ENCODE assay signal across 22 cellular contexts in the genomic region with DNA sequence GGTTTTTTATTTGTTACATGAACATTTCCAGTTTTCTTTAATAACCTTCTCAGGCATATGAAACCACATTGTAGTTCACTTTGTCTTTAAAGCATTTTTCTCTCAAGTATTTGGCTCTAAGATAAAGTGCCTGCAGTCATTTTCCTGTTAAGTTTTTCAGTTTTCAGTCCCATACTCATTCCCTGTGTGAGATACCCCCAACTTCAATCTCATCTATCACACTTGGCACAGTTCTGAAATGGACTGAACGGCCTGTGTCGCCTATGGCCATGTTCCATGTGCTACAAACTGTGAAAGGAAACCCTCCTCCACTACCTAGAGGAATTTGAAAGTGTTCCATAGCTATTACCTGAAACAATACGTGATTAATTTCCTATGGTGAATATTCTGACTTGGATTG.
DNase-seq lines count a peak whose midpoint lies in the region; ATAC-seq and TF ChIP-seq lines count a peak whose summit lies in the region.
"Had no signal": no experiment of that assay in that cellular context is flagged by ENCODE, and none has a peak within 500 bp of the region (broad histone marks: within the 10 kb centered on the region; RNA-seq: fewer than 3 reads in every experiment).

No MANE protein-coding gene starts in this region.

- no peak overlapping the region for H2BK120ac ChIP-seq in H9 (ENCODE audit: low read depth, low read length, poor library complexity, severe bottlenecking)

- H4K20me1 ChIP-seq in H9 (ENCODE audit: control insufficient read depth, insufficient read depth, insufficient read length), result no peaks in the 10 kb centered on the region
- H4K20me1 ChIP-seq: BLaER1 had no signal

- H3K4me1 Mint-ChIP-seq in H9, result peaks cover 44 to 51% of the 10 kb centered on the region in 2 experiments

- no peaks in the 10 kb centered on the region; a peak in 1 of 5 replicates for H3K9me3 Mint-ChIP-seq in H9

- peak overlapping the region; percentile 76 for H2AFZ ChIP-seq in H9 (ENCODE audit: low read length)

- H3K79me2 ChIP-seq in H9 (ENCODE audit: insufficient read depth, low read length), result no peaks in the 10 kb centered on the region

- H2BK12ac ChIP-seq in H9 (ENCODE audit: insufficient read length, low read depth, low read length), result no peak overlapping the region

- no peak overlapping the region for H3K4me2 ChIP-seq in H9 (ENCODE audit: insufficient read depth, insufficient read length, low read length)
- H3K4me2 ChIP-seq: BLaER1 had no signal

- H3K56ac ChIP-seq in H9 (ENCODE audit: insufficient read length, low read depth, low read length), result no peak overlapping the region

- no peaks in the 10 kb centered on the region for H3K23me2 ChIP-seq in H9 (ENCODE audit: insufficient read length, low read depth, low read length, poor library complexity, severe bottlenecking)

- no peaks in the 10 kb centered on the region for H3K79me1 ChIP-seq in H9 (ENCODE audit: insufficient read depth, low read depth, low read length, poor library complexity, severe bottlenecking)

- H2BK20ac ChIP-seq in H9 (ENCODE audit: low read depth, low read length, poor library complexity, severe bottlenecking), result no peak overlapping the region

- H3K23ac ChIP-seq in H9 (ENCODE audit: insufficient read length, low read depth, low read length), result no peak overlapping the region

- H3K36me3 Mint-ChIP-seq in H9 (ENCODE audit: insufficient read depth in 1 of 3, low read depth in 3 of 3), result peaks cover 0 to 5% (median 2%) of the 10 kb centered on the region in 3 experiments; a peak in 2 of 7 replicates

- H2AK5ac ChIP-seq in H9 (ENCODE audit: insufficient read length, low read length), result no peak overlapping the region

- H3T11ph ChIP-seq in H9 (ENCODE audit: low read length), result peak overlapping the region; percentile 80

- no peak overlapping the region for H4K8ac ChIP-seq in H9 (replicated peaks; ENCODE audit: insufficient read length, low read depth, low read length)

- no peaks in the 10 kb centered on the region for H3K36me3 ChIP-seq in iPS-18a (ENCODE audit: control insufficient read depth, low read depth, low read length)
- H3K36me3 ChIP-seq: BLaER1, HAP-1, tibial artery had no signal

- H3K4me1 ChIP-seq in H9 (ENCODE audit: insufficient read depth, low read length), result peaks cover 9% of the 10 kb centered on the region
- peaks cover 38% of the 10 kb centered on the region for H3K4me1 ChIP-seq in iPS-18a (ENCODE audit: control insufficient read depth, low read depth, low read length)
- H3K4me1 ChIP-seq: BLaER1, HAP-1, psoas muscle, tibial artery had no signal

- no CpG with 5 or more reads among the region's 3 CpGs for WGBS in H9 (ENCODE audit: extremely low coverage, insufficient read length, low lambda C conversion rate)

- H3K9ac ChIP-seq in H9 (ENCODE audit: extremely low read depth, insufficient read length, low read length) (peak overlapping the region; percentile 20), iPS-18a (ENCODE audit: low read length) (no peak overlapping the region)
- H3K9ac ChIP-seq: BLaER1 had no signal

- TF ChIP-seq CTCF in H9 (conservative IDR thresholded peaks at IDR 0.05), result no peak

- H3K27ac ChIP-seq in H9 (ENCODE audit: insufficient read length, low read depth, low read length) (peak overlapping the region; percentile 96), angular gyrus (ENCODE audit: low read depth, low read length) (peak overlapping the region; percentile 81), iPS-18a (ENCODE audit: low read length) (peak overlapping the region; percentile 58)
- H3K27ac ChIP-seq: BLaER1, psoas muscle, tibial artery had no signal

- no peak overlapping the region for H2BK5ac ChIP-seq in H9 (ENCODE audit: insufficient read length, low read length)

- no peaks in the 10 kb centered on the region for H3K27me3 Mint-ChIP-seq in H9 (ENCODE audit: low read depth)

- no peak overlapping the region for H3K4ac ChIP-seq in H9 (ENCODE audit: low read depth, low read length)

- DNase-seq in H9 (no peak), pons (ENCODE audit: low spot score) (peak; percentile 62), left colon (no peak)
- DNase-seq: ACHN; activated CD4-positive, alpha-beta T cell treated with anti-CD3 and anti-CD28 coated beads, Interleukin-2, amount 50 U/mL, for 1 hour; activated gamma-delta T cell treated with Interleukin-2 at 50 U/mL for 16 hours; activated T-cell treated with anti-CD3 and anti-CD28 coated beads, Interleukin-2, amount 50 U/mL, for 4 hours; effector CD4-positive, alpha-beta T cell; Kasumi-1; left cardiac atrium; mammary epithelial cell; NCI-H1436; psoas muscle; stimulated activated naive CD8-positive, alpha-beta T cell treated with anti-CD3 and anti-CD28 coated beads, Interleukin-15, Interleukin-2, amounts not matched to agents 100 U/mL and 50 U/mL, for 24 hours; tibial artery had no signal

- no peak overlapping the region for H3K4me3 ChIP-seq in iPS-18a (ENCODE audit: low read length)
- H3K4me3 ChIP-seq: BLaER1, HAP-1, psoas muscle, tibial artery had no signal

- no peak overlapping the region for H4K5ac ChIP-seq in H9 (ENCODE audit: insufficient read length, low read depth, low read length)

- intact Hi-C loops in left colon (cut with DNase I, micrococcal nuclease), result no loop called here

- H4K91ac ChIP-seq in H9 (ENCODE audit: insufficient read length, low read depth, low read length), result no peak overlapping the region

- no peak overlapping the region for H3K4me3 Mint-ChIP-seq in H9
- H3K4me3 Mint-ChIP-seq: activated T-cell treated with anti-CD3 and anti-CD28 coated beads, Interleukin-2, amount 50 U/mL, for 4 hours had no signal

- H3K27ac Mint-ChIP-seq in H9, result peak overlapping the region; percentile 88 to 99 (median 97)

- no peak for ATAC-seq in HG03378 (IDR thresholded peaks at IDR 0.05; ENCODE audit: unreplicated experiment)
- ATAC-seq in left colon, result no peak
- no peak for ATAC-seq in GM18867 (IDR thresholded peaks at IDR 0.05; ENCODE audit: unreplicated experiment)
- ATAC-seq: activated T-cell treated with anti-CD3 and anti-CD28 coated beads, Interleukin-2, amount 50 U/mL, for 4 hours; HepG2; left cardiac atrium; psoas muscle; stimulated activated naive CD8-positive, alpha-beta T cell treated with anti-CD3 and anti-CD28 coated beads, Interleukin-15, Interleukin-2, amounts not matched to agents 100 U/mL and 50 U/mL, for 24 hours had no signal

- H3K18ac ChIP-seq in H9 (ENCODE audit: insufficient read length, low read depth, low read length), result no peak overlapping the region

- no peak overlapping the region for H3K14ac ChIP-seq in H9 (ENCODE audit: insufficient read depth, low read length)

- H3K9me3 ChIP-seq in H9 (ENCODE audit: control insufficient read depth, low read depth, low read length) (no peaks in the 10 kb centered on the region), iPS-18a (ENCODE audit: control insufficient read depth, low read depth, low read length) (no peaks in the 10 kb centered on the region)
- H3K9me3 ChIP-seq: BLaER1, HAP-1, psoas muscle, tibial artery had no signal

- H2BK15ac ChIP-seq in H9 (ENCODE audit: low read depth, low read length), result no peak overlapping the region

- H3K27me3 ChIP-seq in H9 (ENCODE audit: insufficient read depth, low read length) (no peaks in the 10 kb centered on the region), iPS-18a (ENCODE audit: control insufficient read depth, insufficient read depth, low read length) (no peaks in the 10 kb centered on the region)
- H3K27me3 ChIP-seq: BLaER1, tibial artery had no signal
